In genomic region chr9:129342591-129342990, GRCh38 we compare ENCODE assay signal across 25 cellular contexts.
DNase-seq lines count a peak whose midpoint lies in the region; ATAC-seq and TF ChIP-seq lines count a peak whose summit lies in the region.
"Had no signal": no experiment of that assay in that cellular context is flagged by ENCODE, and none has a peak within 500 bp of the region (broad histone marks: within the 10 kb centered on the region; RNA-seq: fewer than 3 reads in every experiment).

No MANE protein-coding gene starts in this region.

- H4K5ac ChIP-seq in mesendoderm (ENCODE audit: low read length): no peak overlapping the region

- H3K14ac ChIP-seq in mesenchymal stem cell (ENCODE audit: low read length in 2 of 2): no peak overlapping the region

- BruUV-seq in PC-9 (replicated peaks; lab: Mats Ljungman, UMichigan): no TSS peak

- H2BK15ac ChIP-seq in mesenchymal stem cell (ENCODE audit: low read depth, poor library complexity, severe bottlenecking) (peak overlapping the region; percentile 82), mesendoderm (replicated peaks; ENCODE audit: low read depth) (no peak overlapping the region)

- no peak overlapping the region for H2BK5ac ChIP-seq in mesenchymal stem cell (ENCODE audit: low read depth, low read length, poor library complexity, severe bottlenecking)
- H2BK5ac ChIP-seq in mesendoderm (ENCODE audit: low read length): no peak overlapping the region

- no peak overlapping the region for H3K4me3 ChIP-seq in PC-9
- no peak overlapping the region for H3K4me3 ChIP-seq in mesenchymal stem cell (ENCODE audit: insufficient read depth in 1 of 2, low read depth in 1 of 2, low read length in 2 of 2)
- H3K4me3 ChIP-seq in mesendoderm (ENCODE audit: low read length): no peak overlapping the region
- H3K4me3 ChIP-seq: prostate gland, skin epidermis had no signal

- CTCF ChIA-PET in PC-9 (lab: Charles Lee): no interaction called here

- no peaks in the 10 kb centered on the region for H3K36me3 ChIP-seq in PC-9 (ENCODE audit: low read depth)
- H3K36me3 ChIP-seq in mesenchymal stem cell (ENCODE audit: control insufficient read depth in 1 of 2, insufficient read depth in 2 of 2, low read depth in 1 of 2, low read length in 2 of 2): peaks cover 0 to 5% of the 10 kb centered on the region in 2 experiments
- no peaks in the 10 kb centered on the region for H3K36me3 ChIP-seq in mesendoderm (ENCODE audit: control insufficient read depth, insufficient read depth, low read length)
- H3K36me3 ChIP-seq: prostate gland had no signal

- peak overlapping the region; percentile 27 for H4K8ac ChIP-seq in mesenchymal stem cell (ENCODE audit: low read length)
- no peak overlapping the region for H4K8ac ChIP-seq in mesendoderm (ENCODE audit: low read depth, low read length)

- H3K9ac ChIP-seq in mesenchymal stem cell (ENCODE audit: low read length) (no peak overlapping the region), mesendoderm (ENCODE audit: low read length) (no peak overlapping the region)

- intact Hi-C loops in PC-9 (cut with micrococcal nuclease; ENCODE audit: unreplicated experiment): no loop called here

- no peaks in the 10 kb centered on the region for H3K9me2 ChIP-seq in PC-9 (ENCODE audit: insufficient read depth)

- H2AK5ac ChIP-seq in mesenchymal stem cell (ENCODE audit: low read length, severe bottlenecking) (no peak overlapping the region), mesendoderm (ENCODE audit: low read length) (no peak overlapping the region)

- no peaks in the 10 kb centered on the region for H4K20me1 ChIP-seq in PC-9 (ENCODE audit: insufficient read depth)

- peak overlapping the region; percentile 73 for H4K91ac ChIP-seq in mesenchymal stem cell (ENCODE audit: low read length)

- POLR2A ChIA-PET in PC-9 (lab: Charles Lee; ENCODE audit: unreplicated experiment): interaction anchor here (0.6 kb wide), 1 partner anchor 45 kb away, joined by 5 read pairs; no protein-coding TSS in a partner anchor

- no peak for DNase-seq in PC-9
- DNase-seq in caudate nucleus (lab: John Stamatoyannopoulos, UW): no peak
- no peak for DNase-seq in mesenchymal stem cell
- DNase-seq in substantia nigra (lab: John Stamatoyannopoulos, UW): no peak
- DNase-seq in iPS-NIHi7 (ENCODE audit: extremely low spot score): no peak
- DNase-seq in AML-193 (lab: John Stamatoyannopoulos, UW): no peak
- DNase-seq in mesendoderm: no peak
- DNase-seq: activated CD4-positive, alpha-beta T cell treated with anti-CD3 and anti-CD28 coated beads, Interleukin-2, amount 50 U/mL, for 4 hours; activated CD4-positive, CD25-positive, alpha-beta regulatory T cell; aorta; cerebellar nuclear complex; effector CD4-positive, alpha-beta T cell; EL; hypothalamus; NCI-H1048; NCI-H2029 treated with DMSO at 0.1 percent for 48 hours; NCI-H226; NCI-H82; stimulated activated CD4-positive, alpha-beta T cell treated with anti-CD3 and anti-CD28 coated beads, Interleukin-1b, Interleukin-23, amount 100 ng/mL, for 48 hours had no signal

- H3K27me3 ChIP-seq in PC-9 (ENCODE audit: insufficient read depth, low read depth): no peaks in the 10 kb centered on the region
- no peaks in the 10 kb centered on the region for H3K27me3 ChIP-seq in mesenchymal stem cell (ENCODE audit: control insufficient read depth in 1 of 2, insufficient read depth in 1 of 2, low read length in 2 of 2)
- no peaks in the 10 kb centered on the region for H3K27me3 ChIP-seq in mesendoderm (ENCODE audit: insufficient read depth, low read length, poor library complexity)

- H2AFZ ChIP-seq in PC-9: no peak overlapping the region
- H2AFZ ChIP-seq in mesenchymal stem cell (ENCODE audit: low read depth, low read length): no peak overlapping the region

- peaks cover 38% of the 10 kb centered on the region for H3F3A ChIP-seq in PC-9 (ENCODE audit: insufficient read depth, low read depth)

- no peak for TF ChIP-seq CTCF in PC-9 (conservative IDR thresholded peaks at IDR 0.05)

- no peak overlapping the region for H3K56ac ChIP-seq in mesendoderm (ENCODE audit: low read length)

- peak overlapping the region; percentile 51 to 91 for H2BK12ac ChIP-seq in mesenchymal stem cell (ENCODE audit: low read length in 2 of 2)

- H3K79me2 ChIP-seq in PC-9 (ENCODE audit: low read depth) (no peaks in the 10 kb centered on the region), mesendoderm (ENCODE audit: control insufficient read depth, insufficient read depth, low read length) (no peaks in the 10 kb centered on the region)

- no peak for ATAC-seq in HG03159 (IDR thresholded peaks at IDR 0.05; ENCODE audit: unreplicated experiment)
- ATAC-seq: activated naive CD4-positive, alpha-beta T cell treated with anti-CD3 and anti-CD28 coated beads, Interleukin-2, amount 50 U/mL, for 72 hours; HCT116; Right ventricle myocardium inferior had no signal

- H3K9me3 ChIP-seq in PC-9 (ENCODE audit: insufficient read depth, low read depth) (no peaks in the 10 kb centered on the region), mesenchymal stem cell (ENCODE audit: control insufficient read depth, low read length) (no peaks in the 10 kb centered on the region)
- H3K9me3 ChIP-seq: prostate gland had no signal

- H3K4me1 ChIP-seq in PC-9 (replicated peaks; ENCODE audit: insufficient read depth) (peaks cover 30% of the 10 kb centered on the region), mesenchymal stem cell (ENCODE audit: control insufficient read depth, insufficient read depth, low read depth, low read length) (peaks cover 31% of the 10 kb centered on the region), mesendoderm (ENCODE audit: control insufficient read depth, low read depth, low read length) (peaks cover 2% of the 10 kb centered on the region)
- H3K4me1 ChIP-seq: prostate gland had no signal

- no peak overlapping the region for H3K23ac ChIP-seq in mesenchymal stem cell (ENCODE audit: low read length in 2 of 2)
- H3K23ac ChIP-seq in mesendoderm (ENCODE audit: low read length): no peak overlapping the region

- WGBS in mesenchymal stem cell: 92% methylated on average over 12 of the region's 12 CpGs
- WGBS in mesendoderm (ENCODE audit: extremely low coverage, insufficient coverage, low lambda C conversion rate): no CpG with 5 or more reads among the region's 12 CpGs

- peak overlapping the region; percentile 19 to 29 for H3K4ac ChIP-seq in mesenchymal stem cell (ENCODE audit: low read depth in 1 of 2, low read length in 2 of 2)
- no peak overlapping the region for H3K4ac ChIP-seq in mesendoderm (ENCODE audit: low read depth, low read length)

- H3K79me1 ChIP-seq in mesenchymal stem cell (replicated peaks; ENCODE audit: low read length, poor library complexity, severe bottlenecking): no peaks in the 10 kb centered on the region
- no peaks in the 10 kb centered on the region for H3K79me1 ChIP-seq in mesendoderm (ENCODE audit: low read length)

- no peak overlapping the region for H3K4me2 ChIP-seq in PC-9
- H3K4me2 ChIP-seq in mesenchymal stem cell (ENCODE audit: low read length, poor library complexity, severe bottlenecking): no peak overlapping the region
- H3K4me2 ChIP-seq in mesendoderm (ENCODE audit: low read length): no peak overlapping the region

- no peak overlapping the region for H2BK120ac ChIP-seq in mesenchymal stem cell (ENCODE audit: low read depth, low read length)
- H2BK120ac ChIP-seq in mesendoderm (ENCODE audit: low read depth, low read length): no peak overlapping the region

- H3K18ac ChIP-seq in mesenchymal stem cell (ENCODE audit: low read depth in 1 of 2, low read length in 2 of 2) (peak overlapping the region; percentile 37 to 38), mesendoderm (ENCODE audit: low read length) (no peak overlapping the region)

- H3K27ac ChIP-seq in PC-9: peak overlapping the region; percentile 68
- peak overlapping the region; percentile 30 for H3K27ac ChIP-seq in caudate nucleus (ENCODE audit: low read depth, low read length)
- no peak overlapping the region for H3K27ac ChIP-seq in mesenchymal stem cell (ENCODE audit: low read length, poor library complexity, severe bottlenecking)
- peak overlapping the region; percentile 38 for H3K27ac ChIP-seq in substantia nigra (ENCODE audit: low read depth, low read length, poor library complexity, severe bottlenecking)
- no peak overlapping the region for H3K27ac ChIP-seq in mesendoderm (ENCODE audit: low read depth, low read length)

Comparison
In these comparisons a context has a peak if more than half of its experiments do, and no peak if none do; other contexts are left out.
1. H3K27ac ChIP-seq: peak in PC-9 (single experiment), caudate nucleus (single experiment) and substantia nigra (single experiment); none in mesenchymal stem cell (single experiment) and mesendoderm (single experiment).